Comparison of ENCODE assay signal across 14 cellular contexts in the genomic region with DNA sequence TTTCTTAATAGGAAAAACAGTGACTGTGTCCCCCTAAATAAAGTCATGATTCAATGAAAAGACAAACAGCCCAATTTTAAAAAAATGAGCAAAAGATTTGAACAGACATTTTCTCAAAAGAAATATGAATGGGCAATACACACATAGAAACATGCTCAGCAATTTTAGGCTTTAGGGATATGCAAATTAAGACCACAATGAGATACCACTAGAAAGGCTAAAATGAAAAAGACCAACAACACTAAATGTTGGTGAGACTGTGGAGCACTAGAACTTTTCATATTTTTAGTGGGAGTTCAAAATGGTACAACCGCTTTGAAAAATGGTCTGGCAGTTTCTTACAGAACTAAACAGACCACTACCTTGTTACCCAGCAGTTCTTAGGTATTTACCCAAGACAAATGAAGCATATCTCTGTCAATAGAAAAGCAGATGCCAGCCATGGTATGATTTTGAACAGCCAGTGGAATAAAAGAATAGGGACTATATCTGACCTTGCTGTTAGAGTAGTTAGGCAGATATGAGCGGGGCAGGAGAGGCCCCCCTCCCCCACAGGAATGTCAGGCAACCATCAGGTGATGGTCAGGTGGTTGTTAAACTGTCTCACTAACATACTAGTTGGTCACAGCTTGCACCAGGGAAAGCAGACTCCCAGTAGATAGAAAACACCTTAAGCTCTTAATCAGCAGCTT.
A peak's percentile ranks its signal among the peaks of the same experiment; 100 is the strongest.
DNase-seq lines count a peak whose midpoint lies in the region; ATAC-seq, FAIRE-seq and TF ChIP-seq lines count a peak whose summit lies in the region.
"Had no signal": no experiment of that assay in that cellular context is flagged by ENCODE, and none has a peak within 500 bp of the region (broad histone marks: within the 10 kb centered on the region; RNA-seq: fewer than 3 reads in every experiment).

No MANE protein-coding gene starts in this region.

- no peak overlapping the region for H3K14ac ChIP-seq in H1 (ENCODE audit: insufficient read length)

- H2BK12ac ChIP-seq in H1 (ENCODE audit: low read depth, low read length) = no peak overlapping the region

- no peaks in the 10 kb centered on the region for H3K27me3 ChIP-seq in CD4-positive, alpha-beta memory T cell (ENCODE audit: insufficient read depth, low read length)
- H3K27me3 ChIP-seq in H1 (replicated peaks in 1 of 4; ENCODE audit: control insufficient read depth in 3 of 4, extremely low read depth in 1 of 4, insufficient read depth in 3 of 4, low read length in 3 of 4) = no peaks in the 10 kb centered on the region
- H3K27me3 ChIP-seq: neural progenitor cell, tibial nerve had no signal

- no peak overlapping the region for H2BK20ac ChIP-seq in H1 (ENCODE audit: low read length)

- intact Hi-C loops in CD4-positive, alpha-beta memory T cell (cut with micrococcal nuclease) = no loop called here

- no peaks in the 10 kb centered on the region for H3K9me3 Mint-ChIP-seq in CD4-positive, alpha-beta memory T cell

- CTCF ChIA-PET in CD4-positive, alpha-beta memory T cell (lab: Charles Lee; ENCODE audit: partially characterized antibody) = interaction anchor here (0.8 to 1.6 kb wide), 3 partner anchors 30 to 328 kb away, joined by 3 read pairs; no protein-coding TSS in a partner anchor
- CTCF ChIA-PET in H1 (lab: Charles Lee; ENCODE audit: partially characterized antibody) = interaction anchor here (0.6 to 1.2 kb wide), 2 partner anchors 25 to 60 kb away, joined by 3 read pairs; no protein-coding TSS in a partner anchor

- H4K91ac ChIP-seq in H1 (replicated peaks; ENCODE audit: insufficient read length, low read length) = no peak overlapping the region

- peaks cover 30 to 34% of the 10 kb centered on the region in 2 donors for H3K36me3 Mint-ChIP-seq in CD4-positive, alpha-beta memory T cell
- H3K36me3 Mint-ChIP-seq: neural progenitor cell had no signal

- WGBS in H1 (ENCODE audit: extremely low coverage in 1 of 2, insufficient coverage in 1 of 2, insufficient read length in 1 of 2, insufficient replicate concordance in 2 of 2, low coverage in 1 of 2, low lambda C conversion rate in 2 of 2, missing lambda C conversion rate in 1 of 2), 2 experiments = 74% methylated on average over 2 of the region's 2 CpGs; no CpG with 5 or more reads in 1 of the 2 experiments

- H2AFZ ChIP-seq in H1 (ENCODE audit: low read length) = no peak overlapping the region
- H2AFZ ChIP-seq: neural progenitor cell had no signal

- no peak overlapping the region for H3K4me3 ChIP-seq in CD4-positive, alpha-beta memory T cell (ENCODE audit: low read length in 2 of 2)
- no peak overlapping the region for H3K4me3 ChIP-seq in H1 (ENCODE audit: extremely low read depth in 1 of 4, insufficient read depth in 2 of 4, low read depth in 3 of 4, low read length in 4 of 4)
- H3K4me3 ChIP-seq: neural progenitor cell, tibial nerve had no signal

- H2AK5ac ChIP-seq in H1 (ENCODE audit: low read depth, low read length) = no peak overlapping the region

- no peak overlapping the region for H3K9ac ChIP-seq in H1 (replicated peaks in 1 of 4; ENCODE audit: extremely low read depth in 1 of 4, low read depth in 3 of 4, low read length in 3 of 4)
- H3K9ac ChIP-seq: neural progenitor cell had no signal

- peaks cover 97% of the 10 kb centered on the region for H3K4me1 ChIP-seq in CD4-positive, alpha-beta memory T cell (ENCODE audit: insufficient read depth, low read length)
- H3K4me1 ChIP-seq in H1 (replicated peaks in 1 of 4; ENCODE audit: control insufficient read depth in 3 of 4, insufficient read depth in 4 of 4, low read length in 3 of 4) = peaks cover 0 to 5% (median 0%) of the 10 kb centered on the region in 4 experiments; a peak in 1 of 7 replicates
- H3K4me1 ChIP-seq: neural progenitor cell, tibial nerve had no signal

- no peak overlapping the region for H3K4ac ChIP-seq in H1 (replicated peaks; ENCODE audit: insufficient read length, low read depth, low read length)

- no peak for TF ChIP-seq EP300 in H1 (IDR thresholded peaks at IDR 0.05; ENCODE audit: borderline replicate concordance in 1 of 2, low read depth in 2 of 2, low read length in 2 of 2)

- H4K20me1 ChIP-seq in H1 (replicated peaks in 1 of 2; ENCODE audit: control insufficient read depth in 1 of 2, insufficient read depth in 2 of 2, low read length in 2 of 2) = no peaks in the 10 kb centered on the region

- H3K4me2 ChIP-seq in H1 (ENCODE audit: insufficient read depth in 1 of 2, low read depth in 2 of 2, low read length in 2 of 2) = no peak overlapping the region
- H3K4me2 ChIP-seq: neural progenitor cell had no signal

- H3K9me3 ChIP-seq in CD4-positive, alpha-beta memory T cell (ENCODE audit: control insufficient read depth in 1 of 2, low read length in 2 of 2) = no peaks in the 10 kb centered on the region
- H3K9me3 ChIP-seq in H1 (ENCODE audit: insufficient read depth in 2 of 2, low read depth in 1 of 2, low read length in 1 of 2) = peaks cover 0 to 6% of the 10 kb centered on the region in 2 experiments; a peak in 1 of 4 replicates

- TF ChIP-seq POLR2A in H1 (IDR thresholded peaks at IDR 0.05; ENCODE audit: control extremely low read depth in 1 of 2, low read depth in 2 of 2, low read length in 2 of 2) = no peak

- H2BK120ac ChIP-seq in H1 (replicated peaks; ENCODE audit: low read depth, low read length) = no peak overlapping the region

- H3K27ac Mint-ChIP-seq in CD4-positive, alpha-beta memory T cell = peak overlapping the region in 6 of 7 donors; percentile 23 to 71 (median 59)
- H3K27ac Mint-ChIP-seq: activated naive CD4-positive, alpha-beta T cell treated with anti-CD3 and anti-CD28 coated beads, Interleukin-2, amount 10 ng/mL, durations not matched to agents 7 days and 5 days; neural progenitor cell had no signal

- H3K27ac ChIP-seq in CD4-positive, alpha-beta memory T cell (ENCODE audit: low read depth, low read length) = no peak overlapping the region
- H3K27ac ChIP-seq in H1 (ENCODE audit: low read depth, low read length) = no peak overlapping the region
- H3K27ac ChIP-seq: neural progenitor cell, tibial nerve had no signal

- in situ Hi-C loops in Caki2 (cut with HindIII; ENCODE audit: low pct_unique_long_range_greater_than_20kb, low sequenced_read_pairs) (no loop called here), ACHN (cut with HindIII; ENCODE audit: low pct_ligation_motif_present, low pct_unique_long_range_greater_than_20kb, low sequenced_read_pairs) (no loop called here)

- no peak for TF ChIP-seq CTCF in H1 (IDR thresholded peaks at IDR 0.05; ENCODE audit: control extremely low read depth in 1 of 3, insufficient read depth in 1 of 3, low read depth in 1 of 3, low read length in 3 of 3)

- no peaks in the 10 kb centered on the region for H3K79me1 ChIP-seq in H1 (ENCODE audit: low read depth, low read length)

- H3K23me2 ChIP-seq in H1 (ENCODE audit: low read depth, low read length) = no peaks in the 10 kb centered on the region

- H3K27me3 Mint-ChIP-seq in CD4-positive, alpha-beta memory T cell = no peaks in the 10 kb centered on the region
- H3K27me3 Mint-ChIP-seq: activated naive CD4-positive, alpha-beta T cell treated with anti-CD3 and anti-CD28 coated beads, Interleukin-2, amount 10 ng/mL, durations not matched to agents 7 days and 5 days had no signal

- no peak overlapping the region for H2BK5ac ChIP-seq in H1 (ENCODE audit: low read depth, low read length)

- no peak for TF ChIP-seq RAD21 in H1 (IDR thresholded peaks at IDR 0.05 in 1 of 2, conservative IDR thresholded peaks at IDR 0.05 in 1 of 2; ENCODE audit: low read depth in 2 of 2, low read length in 2 of 2)

- POLR2A ChIA-PET in CD4-positive, alpha-beta memory T cell (lab: Charles Lee; ENCODE audit: partially characterized antibody) = interaction anchor here (1.1 kb wide), 1 partner anchor 27 kb away, joined by 3 read pairs; no protein-coding TSS in a partner anchor
- POLR2A ChIA-PET in H1 (lab: Charles Lee; ENCODE audit: partially characterized antibody) = no interaction called here

- no peak overlapping the region for H3K23ac ChIP-seq in H1 (ENCODE audit: insufficient read length)

- no peak overlapping the region for H4K5ac ChIP-seq in H1 (ENCODE audit: insufficient read length, low read depth, low read length)

- no peak overlapping the region for H2BK15ac ChIP-seq in H1 (ENCODE audit: low read length)

- FAIRE-seq in H1 (lab: Jason Lieb, UNC) = no peak
- FAIRE-seq: frontal cortex, H54, TTC549 had no signal

- no peaks in the 10 kb centered on the region for H3K79me2 ChIP-seq in H1 (ENCODE audit: control insufficient read depth in 1 of 2, insufficient read depth in 2 of 2, low read length in 2 of 2)

- H3K56ac ChIP-seq in H1 (replicated peaks; ENCODE audit: insufficient read length, low read depth, low read length) = no peak overlapping the region

- H4K8ac ChIP-seq in H1 (ENCODE audit: extremely low read depth, insufficient read depth, low read length) = no peak overlapping the region

- DNase-seq in CD4-positive, alpha-beta memory T cell = peak in 1 of 5 donors; percentile 13
- DNase-seq in Caki2 (ENCODE audit: low read depth) (peak; percentile 58), NCI-H526 (lab: John Stamatoyannopoulos, UW) (peak; percentile 84 to 86), H1 (ENCODE audit: low read depth in 1 of 2, low spot score in 2 of 2) (no peak), ACHN (no peak), HT-29 (ENCODE audit: low spot score) (no peak)
- DNase-seq: activated naive CD4-positive, alpha-beta T cell treated with anti-CD3 and anti-CD28 coated beads, Interleukin-2, amount 10 ng/mL, durations not matched to agents 7 days and 5 days; C1 segment of cervical spinal cord had no signal

- peaks cover 74 to 98% (median 88%) of the 10 kb centered on the region in 4 donors for H3K4me1 Mint-ChIP-seq in CD4-positive, alpha-beta memory T cell
- H3K4me1 Mint-ChIP-seq: neural progenitor cell had no signal

- ATAC-seq in GM18517 (IDR thresholded peaks at IDR 0.05; ENCODE audit: unreplicated experiment) = no peak

- no peak overlapping the region for H3K18ac ChIP-seq in H1 (ENCODE audit: extremely low read depth, low read length)

- no peaks in the 10 kb centered on the region for H3K36me3 ChIP-seq in CD4-positive, alpha-beta memory T cell (ENCODE audit: insufficient read depth, low read length)
- no peaks in the 10 kb centered on the region for H3K36me3 ChIP-seq in H1 (ENCODE audit: control insufficient read depth in 2 of 4, insufficient read depth in 4 of 4, low read length in 3 of 4)
- H3K36me3 ChIP-seq: neural progenitor cell, tibial nerve had no signal

- peak overlapping the region in 4 of 8 donors; percentile 15 to 39 (median 26) for H3K4me3 Mint-ChIP-seq in CD4-positive, alpha-beta memory T cell
- H3K4me3 Mint-ChIP-seq: activated naive CD4-positive, alpha-beta T cell treated with anti-CD3 and anti-CD28 coated beads, Interleukin-2, amount 10 ng/mL, durations not matched to agents 7 days and 5 days; neural progenitor cell had no signal

TF ChIP-seq in H1, 55 proteins besides CTCF, POLR2A, EP300 and RAD21:
- TF ChIP-seq SIN3A (conservative IDR thresholded peaks at IDR 0.05 in 1 of 2, IDR thresholded peaks at IDR 0.05 in 1 of 2; ENCODE audit: low read depth in 1 of 2, low read length in 2 of 2) = no peak
- 0 out of 2 replicates have a peak, but pooled peaks have one; percentile 20 for TF ChIP-seq TEAD4 (IDR thresholded peaks at IDR 0.05; ENCODE audit: low read depth, low read length)

Comparison
In these comparisons a context has a peak if more than half of its experiments do, and no peak if none do; other contexts are left out.
1. DNase-seq: peak in Caki2 (single experiment) and NCI-H526 (2 of 2); none in H1 (0 of 2), ACHN (single experiment) and HT-29 (single experiment).